ENCODE assay signal across 1 cellular context in genomic region chr16:29614691-29615314, GRCh38.
TF ChIP-seq lines count a peak whose summit lies in the region.

No MANE protein-coding gene starts in this region.

TF ChIP-seq in HepG2, 621 proteins besides CTCF, POLR2A, EP300 and RAD21 (continued from another document):
- TF ChIP-seq ZGPAT (CRISPR knock-in tag; IDR thresholded peaks at IDR 0.05) = peak; percentile 90; the same call in 1 of the 2 replicates
- 0 out of 2 replicates have a peak, but pooled peaks have one; percentile 33 for TF ChIP-seq MEF2D (CRISPR knock-in tag; IDR thresholded peaks at IDR 0.05)
- peak; percentile 45; the same call in 1 of the 2 replicates for TF ChIP-seq ZBED4 (CRISPR knock-in tag; IDR thresholded peaks at IDR 0.05; ENCODE audit: borderline replicate concordance)
- TF ChIP-seq CBFB (CRISPR knock-in tag; IDR thresholded peaks at IDR 0.05) = peak; percentile 34; the same call in 1 of the 2 replicates
- peak; percentile 85 for TF ChIP-seq MAZ (IDR thresholded peaks at IDR 0.05; ENCODE audit: borderline replicate concordance, low read depth, low read length)
- 0 out of 2 replicates have a peak, but pooled peaks have one; percentile 34 for TF ChIP-seq MAZ (CRISPR knock-in tag; IDR thresholded peaks at IDR 0.05; ENCODE audit: low read depth)
- peak; percentile 86 for TF ChIP-seq MYC (CRISPR knock-in tag; IDR thresholded peaks at IDR 0.05; ENCODE audit: borderline replicate concordance)
- peak; percentile 86 for TF ChIP-seq MED1 (CRISPR knock-in tag; IDR thresholded peaks at IDR 0.05)
- peak; percentile 70; the same call in 1 of the 2 replicates for TF ChIP-seq NFKB2 (CRISPR knock-in tag; IDR thresholded peaks at IDR 0.05; ENCODE audit: borderline replicate concordance)
- TF ChIP-seq BCL6 (CRISPR knock-in tag; IDR thresholded peaks at IDR 0.05) = peak; percentile 66
- peak; percentile 88 for TF ChIP-seq DR1 (CRISPR knock-in tag; IDR thresholded peaks at IDR 0.05)
- TF ChIP-seq ZBTB20 (CRISPR knock-in tag; IDR thresholded peaks at IDR 0.05; ENCODE audit: borderline replicate concordance, low read depth) = peak; percentile 59
- TF ChIP-seq SP5 (CRISPR knock-in tag; IDR thresholded peaks at IDR 0.05; ENCODE audit: borderline replicate concordance, low read depth) = peak; percentile 67; the same call in 1 of the 2 replicates
- TF ChIP-seq PAXIP1 (CRISPR knock-in tag; conservative IDR thresholded peaks at IDR 0.05) = peak; percentile 79
- TF ChIP-seq STAG1 (CRISPR knock-in tag; IDR thresholded peaks at IDR 0.05) = peak; percentile 16; the same call in 1 of the 2 replicates
- TF ChIP-seq ZBTB4 (CRISPR knock-in tag; IDR thresholded peaks at IDR 0.05; ENCODE audit: borderline replicate concordance) = 0 out of 2 replicates have a peak, but pooled peaks have one; percentile 18
- TF ChIP-seq ZNF12 (CRISPR knock-in tag; IDR thresholded peaks at IDR 0.05) = peak; percentile 82
- peak; percentile 67 for TF ChIP-seq FOXA3 (CRISPR knock-in tag; IDR thresholded peaks at IDR 0.05)
- peak; percentile 79 for TF ChIP-seq DRAP1 (CRISPR knock-in tag; IDR thresholded peaks at IDR 0.05)
- peak; percentile 73; the same call in 1 of the 2 replicates for TF ChIP-seq MED13 (CRISPR knock-in tag; IDR thresholded peaks at IDR 0.05)
- peak; percentile 75 for TF ChIP-seq ZMYM2 (CRISPR knock-in tag; IDR thresholded peaks at IDR 0.05)
- peak; percentile 80; the same call in 1 of the 2 replicates for TF ChIP-seq ZBTB38 (CRISPR knock-in tag; IDR thresholded peaks at IDR 0.05)
- TF ChIP-seq FOXP4 (CRISPR knock-in tag; IDR thresholded peaks at IDR 0.05) = peak; percentile 77
- peak; percentile 85 for TF ChIP-seq SAP130 (CRISPR knock-in tag; IDR thresholded peaks at IDR 0.05; ENCODE audit: low read depth)
- TF ChIP-seq ZBTB7B (CRISPR knock-in tag; IDR thresholded peaks at IDR 0.05) = peak; percentile 94
- peak; percentile 66; the same call in 1 of the 2 replicates for TF ChIP-seq SKIL (CRISPR knock-in tag; IDR thresholded peaks at IDR 0.05; ENCODE audit: borderline replicate concordance)
